9 cellular contexts compared by ENCODE assay signal in the genomic region with DNA sequence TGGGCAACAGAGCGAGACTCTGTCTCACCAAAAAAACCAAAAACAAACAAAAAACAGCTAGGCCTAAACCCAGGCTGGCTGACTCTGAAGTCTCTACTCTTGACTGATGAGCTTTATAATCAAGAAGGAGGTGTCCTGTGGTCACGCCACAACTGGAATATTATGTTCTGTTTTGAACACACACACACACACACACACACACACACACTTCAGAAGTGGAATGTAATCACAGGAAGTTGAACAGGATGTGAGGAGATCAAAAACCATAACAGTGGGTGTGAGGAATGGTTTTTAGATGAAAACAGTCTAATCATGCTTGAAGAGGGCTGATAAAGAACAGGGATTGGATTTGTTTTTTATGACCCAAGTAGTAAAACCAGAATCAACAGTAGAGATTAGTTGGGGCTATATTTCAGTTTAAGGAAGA. TPM values are rescaled to one million over a fixed set of nuclear protein-coding genes. Genes with fewer than 3 reads are reported as not detected.
DNase-seq lines count a peak whose midpoint lies in the region; ATAC-seq, FAIRE-seq and TF ChIP-seq lines count a peak whose summit lies in the region.
"Had no signal": no experiment of that assay in that cellular context is flagged by ENCODE, and none has a peak within 500 bp of the region (broad histone marks: within the 10 kb centered on the region; RNA-seq: fewer than 3 reads in every experiment).

No MANE protein-coding gene starts in this region.

- H3K4me3 Mint-ChIP-seq in natural killer cell treated with Interleukin-12 subunit alpha and Interleukin-12 subunit beta and Interleukin-15 and Interleukin-18, amount 100 ng/mL, for 72 hours, result peak overlapping the region; percentile 85
- H3K4me3 Mint-ChIP-seq: GM23338 had no signal

- in situ Hi-C loops in G401 (cut with HindIII; ENCODE audit: low sequenced_read_pairs), result no loop called here

- peak; percentile 5 for FAIRE-seq in RCC 7860 (lab: Jason Lieb, UNC)

- peaks cover 19% of the 10 kb centered on the region for H3K36me3 Mint-ChIP-seq in natural killer cell treated with Interleukin-12 subunit alpha and Interleukin-12 subunit beta and Interleukin-15 and Interleukin-18, amount 100 ng/mL, for 72 hours

- H3K27me3 Mint-ChIP-seq in natural killer cell treated with Interleukin-12 subunit alpha and Interleukin-12 subunit beta and Interleukin-15 and Interleukin-18, amount 100 ng/mL, for 72 hours, result peaks cover 3 to 13% of the 10 kb centered on the region in 2 donors

- H3K27me3 ChIP-seq in dorsolateral prefrontal cortex, result peaks cover 0 to 3% (median 0%) of the 10 kb centered on the region in 45 donors

- H3K4me3 ChIP-seq in dorsolateral prefrontal cortex, result no peak overlapping the region
- H3K4me3 ChIP-seq: GM23338 had no signal

- no peak for TF ChIP-seq CTCF in dorsolateral prefrontal cortex (IDR thresholded peaks at IDR 0.05 in 54 of 56, conservative IDR thresholded peaks at IDR 0.05 in 2 of 56; ENCODE audit: low read depth in 1 of 56, partially characterized antibody in 56 of 56)

- peaks cover 55 to 71% of the 10 kb centered on the region in 2 donors for H3K4me1 Mint-ChIP-seq in natural killer cell treated with Interleukin-12 subunit alpha and Interleukin-12 subunit beta and Interleukin-15 and Interleukin-18, amount 100 ng/mL, for 72 hours (ENCODE audit: low read depth in 2 of 2)

- H3K9me3 Mint-ChIP-seq in natural killer cell treated with Interleukin-12 subunit alpha and Interleukin-12 subunit beta and Interleukin-15 and Interleukin-18, amount 100 ng/mL, for 72 hours, result peaks cover 7% of the 10 kb centered on the region
- H3K9me3 Mint-ChIP-seq: GM23338 had no signal

- no peak overlapping the region for H3K27ac ChIP-seq in dorsolateral prefrontal cortex

- intact Hi-C loops in dorsolateral prefrontal cortex (cut with DNase I), result no loop called here

- peak; percentile 45 for DNase-seq in EL
- peak; percentile 28 for DNase-seq in RCC 7860 (ENCODE audit: low spot score)
- DNase-seq in amniotic epithelial cell (ENCODE audit: low read depth), result peak; percentile 92
- DNase-seq in natural killer cell treated with Interleukin-12 subunit alpha and Interleukin-12 subunit beta and Interleukin-15 and Interleukin-18, amount 100 ng/mL, for 72 hours (ENCODE audit: low spot score), result no peak
- DNase-seq in dorsolateral prefrontal cortex, result no peak
- DNase-seq in G401 (ENCODE audit: low spot score), result no peak
- no peak for DNase-seq in T1000 (lab: John Stamatoyannopoulos, UW)

- ATAC-seq in natural killer cell treated with Interleukin-12 subunit alpha and Interleukin-12 subunit beta and Interleukin-15 and Interleukin-18, amount 100 ng/mL, for 72 hours, result peak in 1 of 2 donors; percentile 58
- no peak for ATAC-seq in GM21526 (IDR thresholded peaks at IDR 0.05; ENCODE audit: low FRiP score, unreplicated experiment)
- ATAC-seq: GM23338 had no signal

- peak overlapping the region; percentile 90 to 96 for H3K27ac Mint-ChIP-seq in natural killer cell treated with Interleukin-12 subunit alpha and Interleukin-12 subunit beta and Interleukin-15 and Interleukin-18, amount 100 ng/mL, for 72 hours
- H3K27ac Mint-ChIP-seq: GM23338 had no signal

RNA-seq across cellular contexts. Expression of a gene that starts 51.1 kb away (rescaled TPM):
- 100 to 1,000 TPM; 151 to 253 TPM for total RNA-seq in natural killer cell treated with Interleukin-12 subunit alpha and Interleukin-12 subunit beta and Interleukin-15 and Interleukin-18, amount 100 ng/mL, for 72 hours
- 10 to 100 TPM in 5 of 120 experiments, 1 to 10 TPM in 67, under 1 TPM in 19, not detected in 29; 0.41 to 35.6 (median 1.9) TPM for total RNA-seq in dorsolateral prefrontal cortex
- total RNA-seq in G401 (2014; rRNA removed; shearing (Covaris generic)), result not detected in 2 replicates
- total RNA-seq: GM23338 had no signal

Comparison
In these comparisons a context has a peak if more than half of its experiments do, and no peak if none do; other contexts are left out.
1. DNase-seq: peak in EL (single experiment), RCC 7860 (single experiment) and amniotic epithelial cell (single experiment); none in natural killer cell treated with Interleukin-12 subunit alpha and Interleukin-12 subunit beta and Interleukin-15 and Interleukin-18, amount 100 ng/mL, for 72 hours (single experiment), dorsolateral prefrontal cortex (0 of 10), G401 (single experiment) and T1000 (single experiment).
2. RNA of a gene that starts 51.1 kb away (total RNA-seq): 151 to 253 TPM in natural killer cell treated with Interleukin-12 subunit alpha and Interleukin-12 subunit beta and Interleukin-15 and Interleukin-18, amount 100 ng/mL, for 72 hours; 0.41 to 35.6 TPM in dorsolateral prefrontal cortex and not detected in G401; every median in the first group is over 4 times any median in the second.